In the genomic region with DNA sequence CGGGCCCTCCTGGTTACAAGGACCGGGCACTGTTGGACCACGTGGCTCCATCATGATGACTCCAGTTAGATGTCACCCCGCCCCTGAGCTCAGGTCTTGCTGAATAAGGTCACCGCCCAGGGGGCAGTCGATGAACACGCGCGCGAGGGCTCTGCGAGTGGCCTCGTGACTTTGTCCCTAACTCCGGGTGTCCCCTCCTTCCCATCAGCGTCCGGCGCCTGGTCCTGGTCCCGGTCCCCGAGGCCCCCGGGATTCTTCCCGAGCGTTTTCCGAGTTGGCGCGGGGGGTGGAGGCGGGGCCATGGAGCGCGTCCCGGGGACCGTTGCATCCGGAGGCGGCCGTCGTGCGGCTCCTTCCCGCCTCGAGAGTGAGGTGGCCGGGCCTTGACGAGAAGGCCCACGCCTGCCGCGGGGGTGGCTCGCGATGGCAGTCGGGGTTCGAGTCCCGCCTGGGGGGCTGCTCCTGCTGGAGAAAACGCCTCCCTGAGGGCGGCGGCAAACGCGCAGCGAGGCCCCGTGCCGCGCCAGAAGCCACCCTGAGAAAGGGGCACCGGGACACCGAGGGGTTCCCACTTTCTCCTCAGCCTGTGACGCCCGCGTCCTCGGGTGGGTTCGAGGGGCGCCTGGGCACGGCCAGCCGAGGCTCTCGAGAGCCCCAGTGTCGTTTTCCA, we compare ENCODE assay signal across 12 cellular contexts. TPM values are rescaled to one million over a fixed set of nuclear protein-coding genes. Genes with fewer than 3 reads are reported as not detected.
DNase-seq lines count a peak whose midpoint lies in the region; ATAC-seq and TF ChIP-seq lines count a peak whose summit lies in the region.
"Had no signal": no experiment of that assay in that cellular context is flagged by ENCODE, and none has a peak within 500 bp of the region (broad histone marks: within the 10 kb centered on the region; RNA-seq: fewer than 3 reads in every experiment).

No MANE protein-coding gene starts in this region.

- H3K27me3 ChIP-seq in H9 (ENCODE audit: insufficient read depth, low read length), result peaks cover 14% of the 10 kb centered on the region; the same call in 1 of the 2 replicates
- H3K27me3 ChIP-seq in spleen (replicated peaks in 1 of 7), result peaks cover 0 to 83% (median 27%) of the 10 kb centered on the region in 7 donors

- no peaks in the 10 kb centered on the region for H3K79me1 ChIP-seq in H9 (ENCODE audit: insufficient read depth, low read depth, low read length, poor library complexity, severe bottlenecking)

- H2BK20ac ChIP-seq in H9 (ENCODE audit: low read depth, low read length, poor library complexity, severe bottlenecking), result no peak overlapping the region

- no peaks in the 10 kb centered on the region for H4K20me1 ChIP-seq in H9 (ENCODE audit: control insufficient read depth, insufficient read depth, insufficient read length)

- TF ChIP-seq CTCF in H9 (conservative IDR thresholded peaks at IDR 0.05) (no peak), spleen (IDR thresholded peaks at IDR 0.05 in 8 of 11, conservative IDR thresholded peaks at IDR 0.05 in 3 of 11) (no peak)

- no peak overlapping the region for H2AFZ ChIP-seq in H9 (ENCODE audit: low read length)

- H2BK5ac ChIP-seq in H9 (ENCODE audit: insufficient read length, low read length), result no peak overlapping the region

- H3K4me3 Mint-ChIP-seq in H9 (peak overlapping the region; percentile 34 to 73), immature natural killer cell (no peak overlapping the region)
- H3K4me3 Mint-ChIP-seq: activated CD4-positive, alpha-beta T cell treated with anti-CD3 and anti-CD28 coated beads, Interleukin-2, amount 10 ng/mL, durations not matched to agents 7 days and 5 days; stimulated activated naive CD8-positive, alpha-beta T cell treated with anti-CD3 and anti-CD28 coated beads, Interleukin-15, Interleukin-2, amounts not matched to agents 100 ng/mL and 50 ng/mL, for 24 hours had no signal

- H3K36me3 ChIP-seq in spleen, result no peaks in the 10 kb centered on the region

- peak; percentile 69 for DNase-seq in H9
- DNase-seq in NCI-H69 (lab: John Stamatoyannopoulos, UW), result peak; percentile 41
- no peak for DNase-seq in spleen
- no peak for DNase-seq in NCI-H226
- no peak for DNase-seq in RKO (ENCODE audit: low spot score)
- DNase-seq in immature natural killer cell, result no peak
- DNase-seq: activated CD4-positive, alpha-beta T cell treated with anti-CD3 and anti-CD28 coated beads, Interleukin-2, amount 10 ng/mL, durations not matched to agents 7 days and 5 days; NCI-H146 had no signal

- no peak overlapping the region for H4K91ac ChIP-seq in H9 (ENCODE audit: insufficient read length, low read depth, low read length)

- H3K4me2 ChIP-seq in H9 (ENCODE audit: insufficient read depth, insufficient read length, low read length), result peak overlapping the region; percentile 58

- H2BK120ac ChIP-seq in H9 (ENCODE audit: low read depth, low read length, poor library complexity, severe bottlenecking), result no peak overlapping the region

- TF ChIP-seq POLR2A in spleen (IDR thresholded peaks at IDR 0.05), result no peak

- no peak overlapping the region for H3K27ac ChIP-seq in H9 (ENCODE audit: insufficient read length, low read depth, low read length)
- peak overlapping the region in 2 of 8 donors; percentile 25 to 36 for H3K27ac ChIP-seq in spleen

- no peak overlapping the region for H2BK12ac ChIP-seq in H9 (ENCODE audit: insufficient read length, low read depth, low read length)

- ATAC-seq in GM21423 (IDR thresholded peaks at IDR 0.05; ENCODE audit: unreplicated experiment), result no peak

- H3K23ac ChIP-seq in H9 (ENCODE audit: insufficient read length, low read depth, low read length), result no peak overlapping the region

- H3K23me2 ChIP-seq in H9 (ENCODE audit: insufficient read length, low read depth, low read length, poor library complexity, severe bottlenecking), result peaks cover 14% of the 10 kb centered on the region

- no peak overlapping the region for H3K56ac ChIP-seq in H9 (ENCODE audit: insufficient read length, low read depth, low read length)

- H4K5ac ChIP-seq in H9 (ENCODE audit: insufficient read length, low read depth, low read length), result no peak overlapping the region

- H3K27me3 Mint-ChIP-seq in H9 (ENCODE audit: low read depth) (peaks cover 94% of the 10 kb centered on the region), immature natural killer cell (ENCODE audit: low read depth in 3 of 3) (peaks cover 6 to 21% (median 13%) of the 10 kb centered on the region in 3 donors)

- peak overlapping the region; percentile 25 for H3K18ac ChIP-seq in H9 (ENCODE audit: insufficient read length, low read depth, low read length)

- H2AK5ac ChIP-seq in H9 (ENCODE audit: insufficient read length, low read length), result no peak overlapping the region

- H3K4me1 Mint-ChIP-seq in H9, result peaks cover 16 to 28% of the 10 kb centered on the region in 2 experiments
- peaks cover 1 to 17% of the 10 kb centered on the region in 2 donors for H3K4me1 Mint-ChIP-seq in immature natural killer cell
- H3K4me1 Mint-ChIP-seq: activated CD4-positive, alpha-beta T cell treated with anti-CD3 and anti-CD28 coated beads, Interleukin-2, amount 10 ng/mL, durations not matched to agents 7 days and 5 days had no signal

- H3K9me3 Mint-ChIP-seq in H9 (no peaks in the 10 kb centered on the region), immature natural killer cell (no peaks in the 10 kb centered on the region)
- H3K9me3 Mint-ChIP-seq: activated T-helper 2 cell treated with anti-CD3 and anti-CD28 coated beads, Interferon-gamma antibody, Interleukin-2, Interleukin-4, amounts not matched to agents 10 μg/mL and 5 μg/mL and 100 μg/mL, durations not matched to agents 14 hours and 24 hours and 36 hours had no signal

- intact Hi-C loops in spleen (cut with DNase I; ENCODE audit: low total_unique reads), result no loop called here

- no peaks in the 10 kb centered on the region for H3K79me2 ChIP-seq in H9 (ENCODE audit: insufficient read depth, low read length)

- H2BK15ac ChIP-seq in H9 (ENCODE audit: low read depth, low read length), result no peak overlapping the region

- H3K4me3 ChIP-seq in iPS-11a (ENCODE audit: low read depth, low read length), result peak overlapping the region; percentile 20
- peak overlapping the region in 7 of 8 donors; percentile 5 to 64 (median 31) for H3K4me3 ChIP-seq in spleen

- no peak overlapping the region; the same call in 1 of the 2 replicates for H3K14ac ChIP-seq in H9 (ENCODE audit: insufficient read depth, low read length)

- no CpG with 5 or more reads among the region's 67 CpGs for WGBS in H9 (ENCODE audit: extremely low coverage, insufficient read length, low lambda C conversion rate)
- 8 to 12% (median 9%) methylated on average over 23 to 67 of the region's 67 CpGs for WGBS in spleen, 5 donors

- H3T11ph ChIP-seq in H9 (ENCODE audit: low read length), result no peak overlapping the region

- H3K27ac Mint-ChIP-seq in H9 (no peak overlapping the region), immature natural killer cell (no peak overlapping the region)
- H3K27ac Mint-ChIP-seq: activated CD4-positive, alpha-beta T cell treated with anti-CD3 and anti-CD28 coated beads, Interleukin-2, amount 10 ng/mL, durations not matched to agents 7 days and 5 days; activated T-helper 2 cell treated with anti-CD3 and anti-CD28 coated beads, Interferon-gamma antibody, Interleukin-2, Interleukin-4, amounts not matched to agents 10 μg/mL and 5 μg/mL and 100 μg/mL, durations not matched to agents 14 hours and 24 hours and 36 hours; stimulated activated naive CD8-positive, alpha-beta T cell treated with anti-CD3 and anti-CD28 coated beads, Interleukin-15, Interleukin-2, amounts not matched to agents 100 ng/mL and 50 ng/mL, for 24 hours had no signal

- H3K9ac ChIP-seq in H9 (ENCODE audit: extremely low read depth, insufficient read length, low read length), result no peak overlapping the region

- no peak overlapping the region for H3K4ac ChIP-seq in H9 (ENCODE audit: low read depth, low read length)

- H3K36me3 Mint-ChIP-seq in H9 (ENCODE audit: insufficient read depth in 1 of 3, low read depth in 3 of 3), result peaks cover 4 to 19% (median 16%) of the 10 kb centered on the region in 3 experiments
- peaks cover 0 to 4% (median 0%) of the 10 kb centered on the region in 3 donors for H3K36me3 Mint-ChIP-seq in immature natural killer cell

- H4K8ac ChIP-seq in H9 (replicated peaks; ENCODE audit: insufficient read length, low read depth, low read length), result no peak overlapping the region

- peaks cover 5% of the 10 kb centered on the region; the same call in 1 of the 2 replicates for H3K4me1 ChIP-seq in H9 (ENCODE audit: insufficient read depth, low read length)
- H3K4me1 ChIP-seq in spleen, result peaks cover 4 to 39% (median 19%) of the 10 kb centered on the region in 6 donors

- H3K9me3 ChIP-seq in H9 (ENCODE audit: control insufficient read depth, low read depth, low read length), result no peaks in the 10 kb centered on the region
- H3K9me3 ChIP-seq in spleen, result peaks cover 0 to 7% (median 0%) of the 10 kb centered on the region in 8 donors

RNA-seq across cellular contexts. Expression of gene NPTX2, which starts 0.6 kb away (rescaled TPM):
- total RNA-seq in H9 (2021) (8.1 and 8.4 TPM in 2 replicates), spleen (10 to 100 TPM in 5 of 7 donors, 1 to 10 TPM in 2; 3.6 to 64.6 (median 25.6) TPM)
- polyA plus RNA-seq in spleen (1 to 10 TPM; 2.2 to 6.0 (median 2.9) TPM), immature natural killer cell (not detected)
- total RNA-seq: activated CD4-positive, alpha-beta T cell treated with anti-CD3 and anti-CD28 coated beads, Interleukin-2, amount 10 ng/mL, durations not matched to agents 7 days and 5 days had no signal

Comparison
In these comparisons a context has a peak if more than half of its experiments do, and no peak if none do; other contexts are left out.
1. DNase-seq: peak in H9 (single experiment) and NCI-H69 (single experiment); none in spleen (single experiment), NCI-H226 (single experiment), RKO (single experiment) and immature natural killer cell (0 of 3).
2. H3K4me3 Mint-ChIP-seq: peak in H9 (2 of 2); none in immature natural killer cell (0 of 5).